ENCODE assay signal across 1 cellular context in genomic region chr3:118628704-118629341, GRCh38.
TF ChIP-seq lines count a peak whose summit lies in the region.

No MANE protein-coding gene starts in this region.

TF ChIP-seq in WTC11, 78 proteins besides CTCF, POLR2A, EP300 and RAD21 (continued from another document):
- TF ChIP-seq HMGXB4 (CRISPR knock-in tag; IDR thresholded peaks at IDR 0.05): no peak
- TF ChIP-seq MYBL2 (CRISPR knock-in tag; IDR thresholded peaks at IDR 0.05): no peak
- no peak for TF ChIP-seq CBFB (CRISPR knock-in tag; IDR thresholded peaks at IDR 0.05; ENCODE audit: low read depth)
- TF ChIP-seq ATF3 (CRISPR knock-in tag; conservative IDR thresholded peaks at IDR 0.05): no peak
- no peak for TF ChIP-seq MLX (CRISPR knock-in tag; IDR thresholded peaks at IDR 0.05)
